ENCODE assay signal across 27 cellular contexts in genomic region chr4:13893221-13893620, GRCh38.
A peak's percentile ranks its signal among the peaks of the same experiment; 100 is the strongest.
DNase-seq lines count a peak whose midpoint lies in the region; ATAC-seq, FAIRE-seq and TF ChIP-seq lines count a peak whose summit lies in the region.
"Had no signal": no experiment of that assay in that cellular context is flagged by ENCODE, and none has a peak within 500 bp of the region (broad histone marks: within the 10 kb centered on the region; RNA-seq: fewer than 3 reads in every experiment).

No MANE protein-coding gene starts in this region.

- 100% methylated on average over 3 of the region's 3 CpGs for WGBS in A549 (ENCODE audit: missing lambda C conversion rate)
- WGBS in IMR-90 (ENCODE audit: extremely low coverage in 2 of 2, insufficient read length in 1 of 2), 2 experiments = no CpG with 5 or more reads among the region's 3 CpGs
- 88% methylated on average over 3 of the region's 3 CpGs for WGBS in mammary epithelial cell (ENCODE audit: low coverage, missing lambda C conversion rate)
- 83% methylated on average over 1 of the region's 3 CpGs for WGBS in mesenchymal stem cell

- intact Hi-C loops in IMR-90 (cut with micrococcal nuclease) = loop anchor here (5.0 kb wide), 2 partner anchors 236 to 1109 kb away; partner anchors contain the start of gene CPEB2
- intact Hi-C loops in mammary epithelial cell (cut with micrococcal nuclease) = no loop called here

- peak overlapping the region; percentile 78 for H3K4me2 ChIP-seq in A549
- peak overlapping the region; percentile 34; the same call in 1 of the 2 replicates for H3K4me2 ChIP-seq in IMR-90 (ENCODE audit: low read depth, low read length)
- H3K4me2 ChIP-seq in mammary epithelial cell (ENCODE audit: insufficient read depth, low read depth, low read length) = peak overlapping the region; percentile 68
- no peak overlapping the region for H3K4me2 ChIP-seq in mesenchymal stem cell (ENCODE audit: low read length, poor library complexity, severe bottlenecking)
- H3K4me2 ChIP-seq: neural progenitor cell had no signal

- H3K23ac ChIP-seq in IMR-90 (ENCODE audit: low read depth, low read length) (peak overlapping the region; percentile 100), mesenchymal stem cell (ENCODE audit: low read length in 2 of 2) (no peak overlapping the region)

- dilution Hi-C loops in IMR-90 (cut with HindIII; ENCODE audit: low sequenced_read_pairs, unreplicated experiment) = no loop called here
- dilution Hi-C loops in mammary epithelial cell (cut with HindIII; ENCODE audit: low sequenced_read_pairs) = no loop called here

- no peaks in the 10 kb centered on the region for H3K79me2 ChIP-seq in mammary epithelial cell (ENCODE audit: insufficient read depth, low read length)

- H3K27ac ChIP-seq in A549 = peak overlapping the region; percentile 95 to 99
- H3K27ac ChIP-seq in IMR-90 (ENCODE audit: insufficient read depth, low read length) = peak overlapping the region; percentile 96
- peak overlapping the region; percentile 85 for H3K27ac ChIP-seq in mammary epithelial cell (ENCODE audit: insufficient read depth, low read depth, low read length)
- peak overlapping the region; percentile 98 for H3K27ac ChIP-seq in mesenchymal stem cell (ENCODE audit: low read length, poor library complexity, severe bottlenecking)
- no peak overlapping the region for H3K27ac ChIP-seq in RWPE1
- H3K27ac ChIP-seq: lower lobe of right lung, neural progenitor cell had no signal

- H3K18ac ChIP-seq in IMR-90 (ENCODE audit: low read depth, low read length) = peak overlapping the region; percentile 96
- H3K18ac ChIP-seq in mesenchymal stem cell (ENCODE audit: low read depth in 1 of 2, low read length in 2 of 2) = peak overlapping the region in 1 of 2 experiments; percentile 18

- TF ChIP-seq EP300 in A549 (IDR thresholded peaks at IDR 0.05) = no peak

- H3K36me3 ChIP-seq in IMR-90 (ENCODE audit: control insufficient read depth, insufficient read depth, low read length) = no peaks in the 10 kb centered on the region
- H3K36me3 ChIP-seq in mammary epithelial cell (ENCODE audit: insufficient read depth, low read length) = no peaks in the 10 kb centered on the region
- no peaks in the 10 kb centered on the region for H3K36me3 ChIP-seq in mesenchymal stem cell (ENCODE audit: control insufficient read depth in 1 of 2, insufficient read depth in 2 of 2, low read depth in 1 of 2, low read length in 2 of 2)
- H3K36me3 ChIP-seq: BE2C, heart left ventricle, lower lobe of right lung, neural progenitor cell, tibial artery had no signal

- H2BK15ac ChIP-seq in IMR-90 (ENCODE audit: low read depth, low read length) (peak overlapping the region; percentile 99), mesenchymal stem cell (ENCODE audit: low read depth, poor library complexity, severe bottlenecking) (no peak overlapping the region)

- H2AK5ac ChIP-seq in IMR-90 (ENCODE audit: low read depth, low read length) (peak overlapping the region; percentile 95), mesenchymal stem cell (ENCODE audit: low read length, severe bottlenecking) (peak overlapping the region; percentile 97)

- ATAC-seq in A549 (no peak), IMR-90 (ENCODE audit: low read depth) (no peak)
- ATAC-seq: HCT116, heart left ventricle, lower lobe of right lung had no signal

- H2BK5ac ChIP-seq in IMR-90 (ENCODE audit: low read depth, low read length, poor library complexity, severe bottlenecking) (peak overlapping the region; percentile 99), mesenchymal stem cell (ENCODE audit: low read depth, low read length, poor library complexity, severe bottlenecking) (peak overlapping the region; percentile 96)

- no peak for TF ChIP-seq POLR2A in A549 (IDR thresholded peaks at IDR 0.05; ENCODE audit: low read length)
- no peak for TF ChIP-seq POLR2A in IMR-90 (IDR thresholded peaks at IDR 0.05; ENCODE audit: low read depth, low read length)

- BruUV-seq in IMR-90 (replicated peaks; lab: Mats Ljungman, UMichigan) (no TSS peak), mammary epithelial cell (replicated peaks; lab: Mats Ljungman, UMichigan) (no TSS peak)

- CTCF ChIA-PET in A549 (lab: Yijun Ruan, JAX) = interaction anchor here (1.0 kb wide), 1 partner anchor 12 kb away, joined by 3 read pairs; no protein-coding TSS in a partner anchor
- CTCF ChIA-PET in IMR-90 (lab: Yijun Ruan, JAX) = interaction anchor here (0.6 kb wide), 1 partner anchor 603 kb away, joined by 3 read pairs; no protein-coding TSS in a partner anchor
- CTCF ChIA-PET in mammary epithelial cell (lab: Charles Lee; ENCODE audit: low non-redundant PET) = no interaction called here
- CTCF ChIA-PET in RWPE1 (lab: Yijun Ruan, JAX) = no interaction called here

- peak overlapping the region; percentile 99 for H2BK20ac ChIP-seq in IMR-90 (ENCODE audit: low read depth, low read length)

- H2BK12ac ChIP-seq in mesenchymal stem cell (ENCODE audit: low read length in 2 of 2) = peak overlapping the region in 1 of 2 experiments; percentile 25

- no peak for FAIRE-seq in A549 (lab: Jason Lieb, UNC)

- H3K4me1 ChIP-seq in A549 (peaks cover 38% of the 10 kb centered on the region), IMR-90 (ENCODE audit: control insufficient read depth, insufficient read depth, low read length) (peaks cover 28% of the 10 kb centered on the region), mammary epithelial cell (ENCODE audit: insufficient read depth, low read length) (peaks cover 32% of the 10 kb centered on the region), mesenchymal stem cell (ENCODE audit: control insufficient read depth, insufficient read depth, low read depth, low read length) (peaks cover 15% of the 10 kb centered on the region)
- H3K4me1 ChIP-seq: BE2C, heart left ventricle, lower lobe of right lung, neural progenitor cell had no signal

- H3K9me1 ChIP-seq in IMR-90 (ENCODE audit: insufficient read depth, low read length) = peaks cover 19% of the 10 kb centered on the region

- H4K5ac ChIP-seq in IMR-90 (ENCODE audit: low read depth, low read length) = peak overlapping the region; percentile 80

- H3K4ac ChIP-seq in IMR-90 (ENCODE audit: low read depth, low read length) (peak overlapping the region; percentile 100), mesenchymal stem cell (ENCODE audit: low read depth in 1 of 2, low read length in 2 of 2) (peak overlapping the region in 1 of 2 experiments; percentile 13)

- peaks cover 0 to 9% of the 10 kb centered on the region in 2 experiments; a peak in 2 of 4 replicates for H3K79me1 ChIP-seq in IMR-90 (ENCODE audit: low read depth in 1 of 2, low read length in 2 of 2)
- peaks cover 3% of the 10 kb centered on the region for H3K79me1 ChIP-seq in mesenchymal stem cell (replicated peaks; ENCODE audit: low read length, poor library complexity, severe bottlenecking)

- H3K4me3 ChIP-seq in A549 (no peak overlapping the region), IMR-90 (ENCODE audit: insufficient read depth, low read depth, low read length) (no peak overlapping the region), mammary epithelial cell (replicated peaks in 1 of 3; ENCODE audit: insufficient read depth in 1 of 3, low read depth in 2 of 3, low read length in 3 of 3) (no peak overlapping the region), mesenchymal stem cell (ENCODE audit: insufficient read depth in 1 of 2, low read depth in 1 of 2, low read length in 2 of 2) (no peak overlapping the region)
- H3K4me3 ChIP-seq: heart left ventricle, lower lobe of right lung, neural progenitor cell, tibial artery had no signal

- H2BK120ac ChIP-seq in IMR-90 (ENCODE audit: low read depth, low read length) (peak overlapping the region; percentile 100), mesenchymal stem cell (ENCODE audit: low read depth, low read length) (no peak overlapping the region)

- H4K20me1 ChIP-seq in IMR-90 (ENCODE audit: insufficient read depth, low read length) = no peaks in the 10 kb centered on the region
- no peaks in the 10 kb centered on the region for H4K20me1 ChIP-seq in mammary epithelial cell (ENCODE audit: insufficient read depth, low read length)

- peak overlapping the region; percentile 31 for H2AK9ac ChIP-seq in IMR-90 (replicated peaks; ENCODE audit: low read depth, low read length, poor library complexity)

- POLR2A ChIA-PET in A549 (lab: Yijun Ruan, JAX) = interaction anchor here (0.8 kb wide), 1 partner anchor 270 kb away, joined by 3 read pairs; no protein-coding TSS in a partner anchor
- POLR2A ChIA-PET in IMR-90 (lab: Charles Lee; ENCODE audit: unreplicated experiment) = no interaction called here
- POLR2A ChIA-PET in RWPE1 (lab: Yijun Ruan, JAX; ENCODE audit: low non-redundant PET) = no interaction called here

- TF ChIP-seq RAD21 in A549 (conservative IDR thresholded peaks at IDR 0.05 in 1 of 2, IDR thresholded peaks at IDR 0.05 in 1 of 2) (no peak), IMR-90 (IDR thresholded peaks at IDR 0.05; ENCODE audit: low read length) (no peak)

- H4K91ac ChIP-seq in IMR-90 (ENCODE audit: insufficient read depth, low read depth, low read length) (peak overlapping the region; percentile 96), mesenchymal stem cell (ENCODE audit: low read length) (no peak overlapping the region)

- DNase-seq in A549 (ENCODE audit: low read depth in 1 of 2, low spot score in 1 of 2) = no peak
- peak; percentile 32 for DNase-seq in IMR-90
- DNase-seq in mammary epithelial cell = no peak
- peak; percentile 35 for DNase-seq in mesenchymal stem cell
- no peak for DNase-seq in stimulated activated CD4-positive, alpha-beta T cell treated with anti-CD3 and anti-CD28 coated beads, Interleukin-4, amount 100 ng/mL, for 1 hour
- DNase-seq in KBM-7 = no peak
- no peak for DNase-seq in RWPE1 (ENCODE audit: low spot score)
- DNase-seq in cortex of kidney (lab: John Stamatoyannopoulos, UW) = no peak
- DNase-seq: 8988T; activated CD4-positive, alpha-beta T cell treated with anti-CD3 and anti-CD28 coated beads, Interleukin-2, amount 10 ng/mL, durations not matched to agents 24 days and 14 days; activated gamma-delta T cell; activated naive CD8-positive, alpha-beta T cell treated with anti-CD3 and anti-CD28 coated beads, Interleukin-2, amount 10 ng/mL, durations not matched to agents 7 days and 5 days; activated T-cell treated with anti-CD3 and anti-CD28 coated beads, Interleukin-2, amount 50 U/mL, for 24 hours; BE2C; cerebellar nuclear complex; GDM1; heart left ventricle; Kasumi-1; lower lobe of right lung; MV-4-11; NCI-H146; SHP77; stimulated activated CD4-positive, alpha-beta T cell treated with anti-CD3 and anti-CD28 coated beads, Interleukin-1b, Interleukin-23, amount 100 ng/mL, for 48 hours; T1000; tibial artery had no signal

- H3K14ac ChIP-seq in IMR-90 (replicated peaks; ENCODE audit: low read depth, low read length) (peak overlapping the region; percentile 98), mesenchymal stem cell (ENCODE audit: low read length in 2 of 2) (no peak overlapping the region)

- TF ChIP-seq CTCF in A549 (IDR thresholded peaks at IDR 0.05) = no peak
- no peak for TF ChIP-seq CTCF in IMR-90 (conservative IDR thresholded peaks at IDR 0.05; ENCODE audit: low read depth, low read length)
- no peak for TF ChIP-seq CTCF in mammary epithelial cell (conservative IDR thresholded peaks at IDR 0.05 in 1 of 2, IDR thresholded peaks at IDR 0.05 in 1 of 2; ENCODE audit: extremely low read depth in 1 of 2, insufficient read depth in 1 of 2, low read depth in 1 of 2, low read length in 2 of 2)
- TF ChIP-seq CTCF in RWPE1 (conservative IDR thresholded peaks at IDR 0.05; ENCODE audit: low read depth) = no peak

- peak overlapping the region; percentile 96 to 98 for H4K8ac ChIP-seq in IMR-90 (ENCODE audit: low read depth in 2 of 2, low read length in 2 of 2)
- H4K8ac ChIP-seq in mesenchymal stem cell (ENCODE audit: low read length) = no peak overlapping the region

- H3K9ac ChIP-seq in IMR-90 (ENCODE audit: low read depth, low read length) (peak overlapping the region; percentile 89; the same call in 1 of the 2 replicates), mammary epithelial cell (ENCODE audit: insufficient read depth, low read length) (peak overlapping the region; percentile 64), mesenchymal stem cell (ENCODE audit: low read length) (peak overlapping the region; percentile 88)
- H3K9ac ChIP-seq: neural progenitor cell had no signal

- H3K27me3 ChIP-seq in IMR-90 (ENCODE audit: control insufficient read depth, insufficient read depth, low read length) = no peaks in the 10 kb centered on the region
- no peaks in the 10 kb centered on the region for H3K27me3 ChIP-seq in mammary epithelial cell (ENCODE audit: insufficient read depth, low read length)
- H3K27me3 ChIP-seq in mesenchymal stem cell (ENCODE audit: control insufficient read depth in 1 of 2, insufficient read depth in 1 of 2, low read length in 2 of 2) = no peaks in the 10 kb centered on the region
- H3K27me3 ChIP-seq: BE2C, heart left ventricle, neural progenitor cell, tibial artery had no signal

- H3K9me3 ChIP-seq in A549 = peaks cover 50% of the 10 kb centered on the region
- H3K9me3 ChIP-seq in IMR-90 (ENCODE audit: control insufficient read depth, insufficient read depth, low read length) = no peaks in the 10 kb centered on the region
- H3K9me3 ChIP-seq in mammary epithelial cell (replicated peaks; ENCODE audit: insufficient read depth, low read length) = no peaks in the 10 kb centered on the region
- no peaks in the 10 kb centered on the region for H3K9me3 ChIP-seq in mesenchymal stem cell (ENCODE audit: control insufficient read depth, low read length)
- H3K9me3 ChIP-seq: BE2C, heart left ventricle, lower lobe of right lung, tibial artery had no signal

- H2AFZ ChIP-seq in IMR-90 (replicated peaks; ENCODE audit: low read length, poor library complexity) (no peak overlapping the region), mammary epithelial cell (ENCODE audit: low read depth, low read length) (no peak overlapping the region), mesenchymal stem cell (ENCODE audit: low read depth, low read length) (no peak overlapping the region)
- H2AFZ ChIP-seq: neural progenitor cell had no signal

- in situ Hi-C loops in IMR-90 (cut with MboI; ENCODE audit: low sequenced_read_pairs) (loop anchor here (10.0 kb wide), 1 partner anchor 1112 kb away; the partner anchor contains the start of gene CPEB2), mammary epithelial cell (cut with MboI; ENCODE audit: low sequenced_read_pairs in 2 of 2) (loop anchor here in 1 of 2 donors (25.0 kb wide), 1 partner anchor 231 kb away; no protein-coding TSS in a partner anchor), KBM-7 (cut with MboI; ENCODE audit: low pct_unique_long_range_greater_than_20kb, low sequenced_read_pairs) (no loop called here)

- peak overlapping the region; percentile 97 for H3K56ac ChIP-seq in IMR-90 (ENCODE audit: extremely low read depth, insufficient read depth, low read length)

Comparison
In these comparisons a context has a peak if more than half of its experiments do, and no peak if none do; other contexts are left out.
1. DNase-seq: peak in IMR-90 (single experiment) and mesenchymal stem cell (single experiment); none in A549 (0 of 2), mammary epithelial cell (single experiment), stimulated activated CD4-positive, alpha-beta T cell treated with anti-CD3 and anti-CD28 coated beads, Interleukin-4, amount 100 ng/mL, for 1 hour (single experiment), KBM-7 (single experiment), RWPE1 (single experiment) and cortex of kidney (single experiment).
2. CTCF ChIA-PET loops: an anchor here in A549 (1.0 kb wide) and IMR-90 (0.6 kb wide); none called in mammary epithelial cell and RWPE1.
3. Peak in every context shown above with its lines, with median percentiles within 50 percentile points of each other: H3K9ac ChIP-seq.